In the genomic region with DNA sequence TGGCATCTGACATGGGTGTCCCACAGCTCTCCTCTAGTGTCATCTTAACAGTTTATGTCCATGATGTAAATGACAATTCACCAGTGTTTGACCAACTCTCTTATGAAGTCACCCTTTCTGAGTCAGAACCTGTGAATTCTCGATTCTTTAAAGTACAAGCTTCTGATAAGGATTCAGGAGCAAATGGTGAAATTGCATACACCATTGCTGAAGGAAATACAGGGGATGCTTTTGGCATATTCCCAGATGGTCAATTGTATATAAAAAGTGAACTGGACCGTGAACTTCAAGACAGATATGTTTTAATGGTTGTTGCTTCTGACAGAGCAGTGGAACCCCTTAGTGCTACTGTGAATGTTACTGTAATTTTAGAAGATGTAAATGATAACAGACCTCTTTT, we compare ENCODE assay signal across 24 cellular contexts. TPM values are rescaled to one million over a fixed set of nuclear protein-coding genes. Genes with fewer than 3 reads are reported as not detected.
DNase-seq lines count a peak whose midpoint lies in the region; ATAC-seq and TF ChIP-seq lines count a peak whose summit lies in the region.
"Had no signal": no experiment of that assay in that cellular context is flagged by ENCODE, and none has a peak within 500 bp of the region (broad histone marks: within the 10 kb centered on the region; RNA-seq: fewer than 3 reads in every experiment).

No MANE protein-coding gene starts in this region.

- ATAC-seq in GM18858 (IDR thresholded peaks at IDR 0.05; ENCODE audit: unreplicated experiment) = no peak
- no peak for ATAC-seq in gastrocnemius medialis
- ATAC-seq: sciatic nerve; stimulated activated memory B cell treated with anti-CD40 and anti-IgM and Interleukin-4, amounts not matched to agents 10 μg/mL and 1 μg/mL and 100 μg/mL, for 72 hours had no signal

- peaks cover 29% of the 10 kb centered on the region for H3K36me3 Mint-ChIP-seq in brain
- H3K36me3 Mint-ChIP-seq: activated naive CD8-positive, alpha-beta T cell treated with anti-CD3 and anti-CD28 coated beads, Interleukin-2, amount 10 ng/mL, durations not matched to agents 7 days and 5 days; stimulated activated memory B cell treated with anti-CD40 and anti-IgM and Interleukin-4, amounts not matched to agents 10 μg/mL and 1 μg/mL and 100 μg/mL, for 72 hours had no signal

- H3K4me3 ChIP-seq in stomach smooth muscle (ENCODE audit: low read length in 2 of 2) (peak overlapping the region; percentile 90 to 99), gastrocnemius medialis (no peak overlapping the region)
- H3K4me3 ChIP-seq: HAP-1, thyroid gland had no signal

- H3K36me3 ChIP-seq in stomach smooth muscle (ENCODE audit: control insufficient read depth in 2 of 2, insufficient read depth in 2 of 2, low read length in 2 of 2) (peaks cover 3 to 9% of the 10 kb centered on the region in 2 donors), gastrocnemius medialis (no peaks in the 10 kb centered on the region)
- H3K36me3 ChIP-seq: HAP-1, thyroid gland had no signal

- no peak overlapping the region for H3K9ac ChIP-seq in stomach smooth muscle (ENCODE audit: low read length in 2 of 2)
- H3K9ac ChIP-seq: parathyroid adenoma had no signal

- DNase-seq in M059J (ENCODE audit: low read depth) (peak; percentile 63), iris pigment epithelial cell (ENCODE audit: low read depth) (peak; percentile 38), kidney glomerular epithelial cell (lab: John Stamatoyannopoulos, UW) (no peak), mucosa of gallbladder (ENCODE audit: low spot score) (no peak), gastrocnemius medialis (no peak)
- DNase-seq: activated CD4-positive, alpha-beta T cell treated with anti-CD3 and anti-CD28 coated beads, Interleukin-2, amount 50 U/mL, for 48 hours; activated CD4-positive, CD25-positive, alpha-beta regulatory T cell; activated CD8-positive, alpha-beta memory T cell treated with anti-CD3 and anti-CD28 coated beads, Interleukin-2, amount 50 U/mL, for 48 hours; activated naive CD8-positive, alpha-beta T cell treated with anti-CD3 and anti-CD28 coated beads, Interleukin-2, amount 10 ng/mL, durations not matched to agents 7 days and 5 days; CD4-positive, alpha-beta T cell; cortex of kidney; KBM-7; MV-4-11; NCI-H2171; NCI-H526 treated with DMSO at 0.1 percent for 48 hours; T-helper 9 cell; thyroid gland had no signal

- peaks cover 23% of the 10 kb centered on the region for H3K27me3 Mint-ChIP-seq in brain

- H3K27ac ChIP-seq in stomach smooth muscle (ENCODE audit: low read length) (no peak overlapping the region), gastrocnemius medialis (no peak overlapping the region)
- H3K27ac ChIP-seq: parathyroid adenoma had no signal

- peaks cover 35% of the 10 kb centered on the region for H3K4me1 ChIP-seq in stomach smooth muscle (ENCODE audit: control insufficient read depth, insufficient read depth, low read length)
- peaks cover 38 to 42% of the 10 kb centered on the region in 2 donors for H3K4me1 ChIP-seq in gastrocnemius medialis

- no peaks in the 10 kb centered on the region for H3K27me3 ChIP-seq in stomach smooth muscle (ENCODE audit: control insufficient read depth in 1 of 2, insufficient read depth in 2 of 2, low read length in 2 of 2)
- no peaks in the 10 kb centered on the region for H3K27me3 ChIP-seq in gastrocnemius medialis
- H3K27me3 ChIP-seq: thyroid gland had no signal

- H3K9me3 ChIP-seq in stomach smooth muscle (ENCODE audit: control insufficient read depth in 2 of 2, low read length in 2 of 2) (no peaks in the 10 kb centered on the region), gastrocnemius medialis (no peaks in the 10 kb centered on the region)
- H3K9me3 ChIP-seq: thyroid gland had no signal

- intact Hi-C loops in gastrocnemius medialis (cut with DNase I; ENCODE audit: low total_unique reads) = loop anchor here (5.0 kb wide), 1 partner anchor 113 kb away; no protein-coding TSS in a partner anchor

- in situ Hi-C loops in gastrocnemius medialis (cut with MboI; ENCODE audit: low sequenced_read_pairs in 4 of 4) = loop anchor here in 3 of 4 donors (10.0 to 25.0 kb wide), 3 partner anchors 418 to 1293 kb away; no protein-coding TSS in a partner anchor

- peak overlapping the region in 4 of 5 experiments; percentile 3 to 96 (median 58) for H3K27ac Mint-ChIP-seq in brain
- H3K27ac Mint-ChIP-seq: activated naive CD8-positive, alpha-beta T cell treated with anti-CD3 and anti-CD28 coated beads, Interleukin-2, amount 10 ng/mL, durations not matched to agents 7 days and 5 days; CD4-positive, alpha-beta T cell; stimulated activated memory B cell treated with anti-CD40 and anti-IgM and Interleukin-4, amounts not matched to agents 10 μg/mL and 1 μg/mL and 100 μg/mL, for 72 hours had no signal

- TF ChIP-seq POLR2A in gastrocnemius medialis (IDR thresholded peaks at IDR 0.05) = no peak

- no peak for TF ChIP-seq CTCF in brain (conservative IDR thresholded peaks at IDR 0.05)
- no peak for TF ChIP-seq CTCF in gastrocnemius medialis (IDR thresholded peaks at IDR 0.05 in 4 of 5, conservative IDR thresholded peaks at IDR 0.05 in 1 of 5)

- H3K4me1 Mint-ChIP-seq in brain = peaks cover 72% of the 10 kb centered on the region

- H3K4me3 Mint-ChIP-seq in brain = peak overlapping the region; percentile 89 to 99 (median 92)
- H3K4me3 Mint-ChIP-seq: activated naive CD8-positive, alpha-beta T cell treated with anti-CD3 and anti-CD28 coated beads, Interleukin-2, amount 10 ng/mL, durations not matched to agents 7 days and 5 days; CD4-positive, alpha-beta T cell; stimulated activated memory B cell treated with anti-CD40 and anti-IgM and Interleukin-4, amounts not matched to agents 10 μg/mL and 1 μg/mL and 100 μg/mL, for 72 hours had no signal

- H3K9me3 Mint-ChIP-seq in brain = peaks cover 0 to 7% (median 0%) of the 10 kb centered on the region in 5 experiments
- H3K9me3 Mint-ChIP-seq: activated naive CD8-positive, alpha-beta T cell treated with anti-CD3 and anti-CD28 coated beads, Interleukin-2, amount 10 ng/mL, durations not matched to agents 7 days and 5 days; CD4-positive, alpha-beta T cell; stimulated activated memory B cell treated with anti-CD40 and anti-IgM and Interleukin-4, amounts not matched to agents 10 μg/mL and 1 μg/mL and 100 μg/mL, for 72 hours had no signal

RNA-seq across cellular contexts. Expression of a gene that starts 4.6 kb away (rescaled TPM):
- 1.6 and 3.1 TPM in 2 replicates for total RNA-seq in M059J (2014; rRNA removed; shearing (Covaris generic))
- polyA plus RNA-seq in brain (ENCODE audit: insufficient read depth, low read depth, low replicate concordance) = 0.71 TPM
- total RNA-seq in mucosa of gallbladder (16.7 TPM), gastrocnemius medialis (1 to 10 TPM; 3.4 to 5.3 (median 3.9) TPM)
- total RNA-seq: CD4-positive, alpha-beta T cell had no signal

Comparison
In these comparisons a context has a peak if more than half of its experiments do, and no peak if none do; other contexts are left out.
1. DNase-seq: peak in M059J (single experiment) and iris pigment epithelial cell (single experiment); none in kidney glomerular epithelial cell (single experiment), mucosa of gallbladder (single experiment) and gastrocnemius medialis (0 of 2).
2. H3K4me3 ChIP-seq: peak in stomach smooth muscle (2 of 2); none in gastrocnemius medialis (0 of 4).